ENCODE assay signal across 8 cellular contexts in the genomic region with DNA sequence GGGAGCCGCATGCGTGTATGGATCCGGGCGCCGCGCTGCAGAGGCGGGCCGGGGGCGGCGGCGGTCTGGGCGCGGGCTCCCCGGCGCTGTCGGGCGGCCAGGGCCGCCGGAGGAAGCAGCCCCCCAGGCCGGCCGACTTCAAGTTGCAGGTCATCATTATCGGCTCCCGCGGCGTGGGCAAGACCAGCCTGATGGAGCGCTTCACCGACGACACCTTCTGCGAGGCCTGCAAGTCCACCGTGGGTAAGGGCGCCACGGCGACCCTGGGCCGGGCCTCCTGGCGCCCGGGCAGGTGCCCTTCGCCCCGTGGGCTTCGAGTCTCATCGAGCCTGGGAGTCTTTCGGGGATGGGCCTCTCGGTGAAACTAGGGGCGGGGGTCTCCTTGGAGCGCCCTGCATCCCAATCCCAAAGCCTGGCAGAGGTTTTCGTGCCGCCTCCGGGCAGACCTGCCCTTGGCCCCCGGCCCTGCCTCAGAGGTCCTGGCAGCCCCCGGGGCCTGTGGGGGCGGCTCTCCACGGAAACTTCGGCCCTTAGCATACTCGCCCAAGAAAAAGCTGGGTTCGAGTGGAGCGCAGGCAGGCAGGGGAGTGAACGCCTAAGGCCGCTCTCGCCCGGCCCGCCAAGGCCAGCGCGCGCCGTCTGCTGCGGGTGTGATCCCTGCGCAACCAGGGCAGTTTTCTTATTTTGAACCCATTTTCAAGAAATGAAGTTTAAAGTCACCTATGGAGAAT. TPM values are rescaled to one million over a fixed set of nuclear protein-coding genes. Genes with fewer than 3 reads are reported as not detected.
A peak's percentile ranks its signal among the peaks of the same experiment; 100 is the strongest.
DNase-seq lines count a peak whose midpoint lies in the region; ATAC-seq and TF ChIP-seq lines count a peak whose summit lies in the region.

No MANE protein-coding gene starts in this region.

- ATAC-seq in CD8-positive, alpha-beta T cell = no peak
- peak; percentile 10 for ATAC-seq in GM21528 (IDR thresholded peaks at IDR 0.05; ENCODE audit: low FRiP score, unreplicated experiment)
- ATAC-seq in gastrocnemius medialis = peak in 1 of 2 donors; percentile 7

- intact Hi-C loops in CD8-positive, alpha-beta T cell (cut with DNase I, micrococcal nuclease) = loop anchor here (1.0 to 10.0 kb wide), 12 partner anchors 87 to 1917 kb away; a partner anchor contains a TSS
- intact Hi-C loops in activated T-helper 2 cell treated with anti-CD3 and anti-CD28 coated beads, Interferon-gamma antibody, Interleukin-2, Interleukin-4, amounts not matched to agents 10 μg/mL and 5 μg/mL and 100 μg/mL, durations not matched to agents 14 hours and 24 hours and 36 hours (cut with micrococcal nuclease) = loop anchor here (5.0 to 10.0 kb wide), 4 partner anchors 95 to 1917 kb away; a partner anchor contains a TSS
- intact Hi-C loops in gastrocnemius medialis (cut with DNase I; ENCODE audit: low total_unique reads) = loop anchor here (2.0 to 10.0 kb wide), 5 partner anchors 13 to 1865 kb away; a partner anchor contains a TSS

- H3K36me3 Mint-ChIP-seq in CD8-positive, alpha-beta T cell = peaks cover 20% of the 10 kb centered on the region
- H3K36me3 Mint-ChIP-seq in activated T-helper 2 cell treated with anti-CD3 and anti-CD28 coated beads, Interferon-gamma antibody, Interleukin-2, Interleukin-4, amounts not matched to agents 10 μg/mL and 5 μg/mL and 100 μg/mL, durations not matched to agents 14 hours and 24 hours and 36 hours (ENCODE audit: low read depth) = peaks cover 30% of the 10 kb centered on the region

- H3K27me3 ChIP-seq in CD8-positive, alpha-beta T cell (ENCODE audit: insufficient read depth, low read length) = no peaks in the 10 kb centered on the region
- H3K27me3 ChIP-seq in Karpas-422 (ENCODE audit: low read length) (no peaks in the 10 kb centered on the region), right atrium auricular region (no peaks in the 10 kb centered on the region), gastrocnemius medialis (no peaks in the 10 kb centered on the region)

- no peak for TF ChIP-seq POLR2A in gastrocnemius medialis (IDR thresholded peaks at IDR 0.05)

- CTCF ChIA-PET in CD8-positive, alpha-beta T cell (lab: Charles Lee) = interaction anchor here (1.5 to 1.6 kb wide), 2 partner anchors 10 to 14 kb away, joined by 5 to 6 read pairs; no protein-coding TSS in a partner anchor

- H3K9ac ChIP-seq in Karpas-422 (ENCODE audit: low read length) = peak overlapping the region; percentile 97

- peak overlapping the region; percentile 90 for H3K4me2 ChIP-seq in Karpas-422 (ENCODE audit: low read depth, low read length, poor library complexity, severe bottlenecking)

- peaks cover 52% of the 10 kb centered on the region for H3K4me1 Mint-ChIP-seq in CD8-positive, alpha-beta T cell (ENCODE audit: low read depth)
- H3K4me1 Mint-ChIP-seq in activated T-helper 2 cell treated with anti-CD3 and anti-CD28 coated beads, Interferon-gamma antibody, Interleukin-2, Interleukin-4, amounts not matched to agents 10 μg/mL and 5 μg/mL and 100 μg/mL, durations not matched to agents 14 hours and 24 hours and 36 hours (ENCODE audit: low read depth) = peaks cover 49% of the 10 kb centered on the region

- no peaks in the 10 kb centered on the region for H3K9me2 ChIP-seq in Karpas-422 (replicated peaks; ENCODE audit: insufficient read depth, low read length)

- H3K4me3 Mint-ChIP-seq in CD8-positive, alpha-beta T cell = peak overlapping the region; percentile 90
- H3K4me3 Mint-ChIP-seq in activated T-helper 2 cell treated with anti-CD3 and anti-CD28 coated beads, Interferon-gamma antibody, Interleukin-2, Interleukin-4, amounts not matched to agents 10 μg/mL and 5 μg/mL and 100 μg/mL, durations not matched to agents 14 hours and 24 hours and 36 hours (ENCODE audit: low read depth) = peak overlapping the region; percentile 94

- DNase-seq in CD8-positive, alpha-beta T cell = peak in 3 of 7 experiments; percentile 7 to 53 (median 7)
- DNase-seq in Karpas-422 (peak; percentile 66), right atrium auricular region (ENCODE audit: low spot score) (no peak), gastrocnemius medialis (no peak), NCI-H2196 treated with DMSO at 0.1 percent for 48 hours (lab: John Stamatoyannopoulos, UW; ENCODE audit: unreplicated experiment) (no peak), NCI-H345 (lab: John Stamatoyannopoulos, UW) (no peak)
- DNase-seq in activated T-helper 2 cell treated with anti-CD3 and anti-CD28 coated beads, Interferon-gamma antibody, Interleukin-2, Interleukin-4, amounts not matched to agents 10 μg/mL and 5 μg/mL and 100 μg/mL, durations not matched to agents 14 hours and 24 hours and 36 hours (ENCODE audit: low spot score) = peak; percentile 15

- no peaks in the 10 kb centered on the region for H3K9me3 ChIP-seq in CD8-positive, alpha-beta T cell (ENCODE audit: low read length)
- H3K9me3 ChIP-seq in Karpas-422 (ENCODE audit: low read length) (no peaks in the 10 kb centered on the region), right atrium auricular region (no peaks in the 10 kb centered on the region), gastrocnemius medialis (no peaks in the 10 kb centered on the region)

- peaks cover 42% of the 10 kb centered on the region for H3K4me1 ChIP-seq in CD8-positive, alpha-beta T cell (ENCODE audit: insufficient read depth, low read length)
- H3K4me1 ChIP-seq in Karpas-422 (ENCODE audit: low read length) (peaks cover 57% of the 10 kb centered on the region), right atrium auricular region (peaks cover 0 to 47% of the 10 kb centered on the region in 2 donors), gastrocnemius medialis (peaks cover 52 to 59% of the 10 kb centered on the region in 2 donors)

- H3K27me3 Mint-ChIP-seq in CD8-positive, alpha-beta T cell (ENCODE audit: low read depth) = no peaks in the 10 kb centered on the region
- peaks cover 20% of the 10 kb centered on the region for H3K27me3 Mint-ChIP-seq in activated T-helper 2 cell treated with anti-CD3 and anti-CD28 coated beads, Interferon-gamma antibody, Interleukin-2, Interleukin-4, amounts not matched to agents 10 μg/mL and 5 μg/mL and 100 μg/mL, durations not matched to agents 14 hours and 24 hours and 36 hours (ENCODE audit: low read depth)

- H3K27ac Mint-ChIP-seq in CD8-positive, alpha-beta T cell = peak overlapping the region; percentile 71
- H3K27ac Mint-ChIP-seq in activated T-helper 2 cell treated with anti-CD3 and anti-CD28 coated beads, Interferon-gamma antibody, Interleukin-2, Interleukin-4, amounts not matched to agents 10 μg/mL and 5 μg/mL and 100 μg/mL, durations not matched to agents 14 hours and 24 hours and 36 hours = peak overlapping the region; percentile 85

- in situ Hi-C loops in gastrocnemius medialis (cut with MboI; ENCODE audit: low sequenced_read_pairs in 4 of 4) = loop anchor here in 1 of 4 donors (25.0 kb wide), 1 partner anchor 1373 kb away; a partner anchor contains a TSS

- POLR2A ChIA-PET in CD8-positive, alpha-beta T cell (lab: Charles Lee) = interaction anchor here (0.9 to 1.4 kb wide), 6 partner anchors 11 to 1305 kb away, joined by 3 read pairs; a partner anchor contains a TSS

- no peaks in the 10 kb centered on the region for H3K36me3 ChIP-seq in CD8-positive, alpha-beta T cell (ENCODE audit: insufficient read depth, low read length)
- H3K36me3 ChIP-seq in Karpas-422 (ENCODE audit: insufficient read depth, low read length) (peaks cover 7% of the 10 kb centered on the region; the same call in 1 of the 2 replicates), right atrium auricular region (no peaks in the 10 kb centered on the region), gastrocnemius medialis (peaks cover 0 to 7% of the 10 kb centered on the region in 2 donors)

- TF ChIP-seq CTCF in CD8-positive, alpha-beta T cell (IDR thresholded peaks at IDR 0.05) = no peak
- TF ChIP-seq CTCF in right atrium auricular region (IDR thresholded peaks at IDR 0.05) = no peak
- no peak for TF ChIP-seq CTCF in gastrocnemius medialis (IDR thresholded peaks at IDR 0.05 in 4 of 5, conservative IDR thresholded peaks at IDR 0.05 in 1 of 5)

- H4K20me1 ChIP-seq in Karpas-422 (ENCODE audit: insufficient read depth, low read depth, low read length) = peaks cover 35% of the 10 kb centered on the region

- H3K27ac ChIP-seq in CD8-positive, alpha-beta T cell (ENCODE audit: low read depth, low read length) = peak overlapping the region; percentile 40
- H3K27ac ChIP-seq in Karpas-422 (ENCODE audit: low read length) (0 out of 2 replicates have a peak overlapping the region, but pooled peaks have one; percentile 9), right atrium auricular region (peak overlapping the region; percentile 61 to 85), gastrocnemius medialis (peak overlapping the region; percentile 90 to 97 (median 94))

- no peak overlapping the region for H2AFZ ChIP-seq in Karpas-422 (ENCODE audit: low read length)

- H3K9me3 Mint-ChIP-seq in CD8-positive, alpha-beta T cell = no peaks in the 10 kb centered on the region
- H3K9me3 Mint-ChIP-seq in activated T-helper 2 cell treated with anti-CD3 and anti-CD28 coated beads, Interferon-gamma antibody, Interleukin-2, Interleukin-4, amounts not matched to agents 10 μg/mL and 5 μg/mL and 100 μg/mL, durations not matched to agents 14 hours and 24 hours and 36 hours = no peaks in the 10 kb centered on the region

- H3K79me2 ChIP-seq in Karpas-422 (ENCODE audit: low read length) = peaks cover 50% of the 10 kb centered on the region

- peak overlapping the region; percentile 64 for H3K4me3 ChIP-seq in CD8-positive, alpha-beta T cell (ENCODE audit: low read depth, low read length)
- H3K4me3 ChIP-seq in Karpas-422 (ENCODE audit: low read length) (peak overlapping the region; percentile 96), right atrium auricular region (peak overlapping the region; percentile 75 to 87), gastrocnemius medialis (peak overlapping the region; percentile 84 to 98 (median 93))

RNA-seq across cellular contexts. Expression of a gene that starts 0.6 kb away (rescaled TPM):
- 10 to 100 TPM; 20.2 to 20.9 TPM for total RNA-seq in CD8-positive, alpha-beta T cell
- 11.9 and 17.2 TPM in 2 replicates for total RNA-seq in Karpas-422 (2014; rRNA removed; shearing (Covaris generic); ENCODE audit: low replicate concordance)
- 14.7 and 17.2 TPM in 2 replicates for total RNA-seq in activated T-helper 2 cell treated with anti-CD3 and anti-CD28 coated beads, Interferon-gamma antibody, Interleukin-2, Interleukin-4, amounts not matched to agents 10 μg/mL and 5 μg/mL and 100 μg/mL, durations not matched to agents 14 hours and 24 hours and 36 hours
- total RNA-seq in right atrium auricular region = 10 to 100 TPM; 67.1 to 97.6 TPM
- total RNA-seq in gastrocnemius medialis = 100 to 1,000 TPM; 152 to 243 (median 213) TPM

Comparison
In these comparisons a context has a peak if more than half of its experiments do, and no peak if none do; other contexts are left out.
1. DNase-seq: peak in Karpas-422 (single experiment) and activated T-helper 2 cell treated with anti-CD3 and anti-CD28 coated beads, Interferon-gamma antibody, Interleukin-2, Interleukin-4, amounts not matched to agents 10 μg/mL and 5 μg/mL and 100 μg/mL, durations not matched to agents 14 hours and 24 hours and 36 hours (single experiment); none in right atrium auricular region (single experiment), gastrocnemius medialis (0 of 2), NCI-H2196 treated with DMSO at 0.1 percent for 48 hours (single experiment) and NCI-H345 (single experiment).
2. H3K27ac ChIP-seq: peak in every context shown above with its lines; median percentile 94 in gastrocnemius medialis; 73 in right atrium auricular region; 40 in CD8-positive, alpha-beta T cell; 9 in Karpas-422.
3. Peak in every context shown above with its lines, with median percentiles within 50 percentile points of each other: H3K4me3 ChIP-seq.